2 cellular contexts compared by ENCODE assay signal in genomic region chr6:4139272-4139671, GRCh38.
A peak's percentile ranks its signal among the peaks of the same experiment; 100 is the strongest.
TF ChIP-seq lines count a peak whose summit lies in the region.

No MANE protein-coding gene starts in this region.

TF ChIP-seq in GM23338, 12 proteins besides CTCF, POLR2A, EP300 and RAD21 (continued from another document):
- TF ChIP-seq, protein P1, sequence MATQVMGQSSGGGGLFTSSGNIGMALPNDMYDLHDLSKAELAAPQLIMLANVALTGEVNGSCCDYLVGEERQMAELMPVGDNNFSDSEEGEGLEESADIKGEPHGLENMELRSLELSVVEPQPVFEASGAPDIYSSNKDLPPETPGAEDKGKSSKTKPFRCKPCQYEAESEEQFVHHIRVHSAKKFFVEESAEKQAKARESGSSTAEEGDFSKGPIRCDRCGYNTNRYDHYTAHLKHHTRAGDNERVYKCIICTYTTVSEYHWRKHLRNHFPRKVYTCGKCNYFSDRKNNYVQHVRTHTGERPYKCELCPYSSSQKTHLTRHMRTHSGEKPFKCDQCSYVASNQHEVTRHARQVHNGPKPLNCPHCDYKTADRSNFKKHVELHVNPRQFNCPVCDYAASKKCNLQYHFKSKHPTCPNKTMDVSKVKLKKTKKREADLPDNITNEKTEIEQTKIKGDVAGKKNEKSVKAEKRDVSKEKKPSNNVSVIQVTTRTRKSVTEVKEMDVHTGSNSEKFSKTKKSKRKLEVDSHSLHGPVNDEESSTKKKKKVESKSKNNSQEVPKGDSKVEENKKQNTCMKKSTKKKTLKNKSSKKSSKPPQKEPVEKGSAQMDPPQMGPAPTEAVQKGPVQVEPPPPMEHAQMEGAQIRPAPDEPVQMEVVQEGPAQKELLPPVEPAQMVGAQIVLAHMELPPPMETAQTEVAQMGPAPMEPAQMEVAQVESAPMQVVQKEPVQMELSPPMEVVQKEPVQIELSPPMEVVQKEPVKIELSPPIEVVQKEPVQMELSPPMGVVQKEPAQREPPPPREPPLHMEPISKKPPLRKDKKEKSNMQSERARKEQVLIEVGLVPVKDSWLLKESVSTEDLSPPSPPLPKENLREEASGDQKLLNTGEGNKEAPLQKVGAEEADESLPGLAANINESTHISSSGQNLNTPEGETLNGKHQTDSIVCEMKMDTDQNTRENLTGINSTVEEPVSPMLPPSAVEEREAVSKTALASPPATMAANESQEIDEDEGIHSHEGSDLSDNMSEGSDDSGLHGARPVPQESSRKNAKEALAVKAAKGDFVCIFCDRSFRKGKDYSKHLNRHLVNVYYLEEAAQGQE (IDR thresholded peaks at IDR 0.05; ENCODE audit: unreplicated experiment): no peak
- TF ChIP-seq POLR2AphosphoS5 (IDR thresholded peaks at IDR 0.05; ENCODE audit: low read depth) (no peak), STAT1 (IDR thresholded peaks at IDR 0.05; ENCODE audit: unreplicated experiment) (no peak), EZH2phosphoT487 (IDR thresholded peaks at IDR 0.05; ENCODE audit: unreplicated experiment) (no peak), JUNB (IDR thresholded peaks at IDR 0.05; ENCODE audit: unreplicated experiment) (no peak)
- TF ChIP-seq, protein P2, sequence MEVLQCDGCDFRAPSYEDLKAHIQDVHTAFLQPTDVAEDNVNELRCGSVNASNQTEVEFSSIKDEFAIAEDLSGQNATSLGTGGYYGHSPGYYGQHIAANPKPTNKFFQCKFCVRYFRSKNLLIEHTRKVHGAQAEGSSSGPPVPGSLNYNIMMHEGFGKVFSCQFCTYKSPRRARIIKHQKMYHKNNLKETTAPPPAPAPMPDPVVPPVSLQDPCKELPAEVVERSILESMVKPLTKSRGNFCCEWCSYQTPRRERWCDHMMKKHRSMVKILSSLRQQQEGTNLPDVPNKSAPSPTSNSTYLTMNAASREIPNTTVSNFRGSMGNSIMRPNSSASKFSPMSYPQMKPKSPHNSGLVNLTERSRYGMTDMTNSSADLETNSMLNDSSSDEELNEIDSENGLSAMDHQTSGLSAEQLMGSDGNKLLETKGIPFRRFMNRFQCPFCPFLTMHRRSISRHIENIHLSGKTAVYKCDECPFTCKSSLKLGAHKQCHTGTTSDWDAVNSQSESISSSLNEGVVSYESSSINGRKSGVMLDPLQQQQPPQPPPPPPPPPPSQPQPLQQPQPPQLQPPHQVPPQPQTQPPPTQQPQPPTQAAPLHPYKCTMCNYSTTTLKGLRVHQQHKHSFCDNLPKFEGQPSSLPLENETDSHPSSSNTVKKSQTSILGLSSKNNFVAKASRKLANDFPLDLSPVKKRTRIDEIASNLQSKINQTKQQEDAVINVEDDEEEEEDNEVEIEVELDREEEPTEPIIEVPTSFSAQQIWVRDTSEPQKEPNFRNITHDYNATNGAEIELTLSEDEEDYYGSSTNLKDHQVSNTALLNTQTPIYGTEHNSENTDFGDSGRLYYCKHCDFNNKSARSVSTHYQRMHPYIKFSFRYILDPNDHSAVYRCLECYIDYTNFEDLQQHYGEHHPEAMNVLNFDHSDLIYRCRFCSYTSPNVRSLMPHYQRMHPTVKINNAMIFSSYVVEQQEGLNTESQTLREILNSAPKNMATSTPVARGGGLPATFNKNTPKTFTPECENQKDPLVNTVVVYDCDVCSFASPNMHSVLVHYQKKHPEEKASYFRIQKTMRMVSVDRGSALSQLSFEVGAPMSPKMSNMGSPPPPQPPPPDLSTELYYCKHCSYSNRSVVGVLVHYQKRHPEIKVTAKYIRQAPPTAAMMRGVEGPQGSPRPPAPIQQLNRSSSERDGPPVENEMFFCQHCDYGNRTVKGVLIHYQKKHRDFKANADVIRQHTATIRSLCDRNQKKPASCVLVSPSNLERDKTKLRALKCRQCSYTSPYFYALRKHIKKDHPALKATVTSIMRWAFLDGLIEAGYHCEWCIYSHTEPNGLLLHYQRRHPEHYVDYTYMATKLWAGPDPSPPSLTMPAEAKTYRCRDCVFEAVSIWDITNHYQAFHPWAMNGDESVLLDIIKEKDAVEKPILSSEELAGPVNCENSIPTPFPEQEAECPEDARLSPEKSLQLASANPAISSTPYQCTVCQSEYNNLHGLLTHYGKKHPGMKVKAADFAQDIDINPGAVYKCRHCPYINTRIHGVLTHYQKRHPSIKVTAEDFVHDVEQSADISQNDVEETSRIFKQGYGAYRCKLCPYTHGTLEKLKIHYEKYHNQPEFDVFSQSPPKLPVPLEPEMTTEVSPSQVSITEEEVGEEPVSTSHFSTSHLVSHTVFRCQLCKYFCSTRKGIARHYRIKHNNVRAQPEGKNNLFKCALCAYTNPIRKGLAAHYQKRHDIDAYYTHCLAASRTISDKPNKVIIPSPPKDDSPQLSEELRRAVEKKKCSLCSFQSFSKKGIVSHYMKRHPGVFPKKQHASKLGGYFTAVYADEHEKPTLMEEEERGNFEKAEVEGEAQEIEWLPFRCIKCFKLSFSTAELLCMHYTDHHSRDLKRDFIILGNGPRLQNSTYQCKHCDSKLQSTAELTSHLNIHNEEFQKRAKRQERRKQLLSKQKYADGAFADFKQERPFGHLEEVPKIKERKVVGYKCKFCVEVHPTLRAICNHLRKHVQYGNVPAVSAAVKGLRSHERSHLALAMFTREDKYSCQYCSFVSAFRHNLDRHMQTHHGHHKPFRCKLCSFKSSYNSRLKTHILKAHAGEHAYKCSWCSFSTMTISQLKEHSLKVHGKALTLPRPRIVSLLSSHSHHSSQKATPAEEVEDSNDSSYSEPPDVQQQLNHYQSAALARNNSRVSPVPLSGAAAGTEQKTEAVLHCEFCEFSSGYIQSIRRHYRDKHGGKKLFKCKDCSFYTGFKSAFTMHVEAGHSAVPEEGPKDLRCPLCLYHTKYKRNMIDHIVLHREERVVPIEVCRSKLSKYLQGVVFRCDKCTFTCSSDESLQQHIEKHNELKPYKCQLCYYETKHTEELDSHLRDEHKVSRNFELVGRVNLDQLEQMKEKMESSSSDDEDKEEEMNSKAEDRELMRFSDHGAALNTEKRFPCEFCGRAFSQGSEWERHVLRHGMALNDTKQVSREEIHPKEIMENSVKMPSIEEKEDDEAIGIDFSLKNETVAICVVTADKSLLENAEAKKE (CRISPR knock-in tag; IDR thresholded peaks at IDR 0.05): no peak
- TF ChIP-seq, protein P3, sequence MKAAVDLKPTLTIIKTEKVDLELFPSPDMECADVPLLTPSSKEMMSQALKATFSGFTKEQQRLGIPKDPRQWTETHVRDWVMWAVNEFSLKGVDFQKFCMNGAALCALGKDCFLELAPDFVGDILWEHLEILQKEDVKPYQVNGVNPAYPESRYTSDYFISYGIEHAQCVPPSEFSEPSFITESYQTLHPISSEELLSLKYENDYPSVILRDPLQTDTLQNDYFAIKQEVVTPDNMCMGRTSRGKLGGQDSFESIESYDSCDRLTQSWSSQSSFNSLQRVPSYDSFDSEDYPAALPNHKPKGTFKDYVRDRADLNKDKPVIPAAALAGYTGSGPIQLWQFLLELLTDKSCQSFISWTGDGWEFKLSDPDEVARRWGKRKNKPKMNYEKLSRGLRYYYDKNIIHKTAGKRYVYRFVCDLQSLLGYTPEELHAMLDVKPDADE (IDR thresholded peaks at IDR 0.05): no peak

TF ChIP-seq in GM12878, 131 proteins besides CTCF, POLR2A, EP300 and RAD21 (continued from another document):
- TF ChIP-seq, protein P4, sequence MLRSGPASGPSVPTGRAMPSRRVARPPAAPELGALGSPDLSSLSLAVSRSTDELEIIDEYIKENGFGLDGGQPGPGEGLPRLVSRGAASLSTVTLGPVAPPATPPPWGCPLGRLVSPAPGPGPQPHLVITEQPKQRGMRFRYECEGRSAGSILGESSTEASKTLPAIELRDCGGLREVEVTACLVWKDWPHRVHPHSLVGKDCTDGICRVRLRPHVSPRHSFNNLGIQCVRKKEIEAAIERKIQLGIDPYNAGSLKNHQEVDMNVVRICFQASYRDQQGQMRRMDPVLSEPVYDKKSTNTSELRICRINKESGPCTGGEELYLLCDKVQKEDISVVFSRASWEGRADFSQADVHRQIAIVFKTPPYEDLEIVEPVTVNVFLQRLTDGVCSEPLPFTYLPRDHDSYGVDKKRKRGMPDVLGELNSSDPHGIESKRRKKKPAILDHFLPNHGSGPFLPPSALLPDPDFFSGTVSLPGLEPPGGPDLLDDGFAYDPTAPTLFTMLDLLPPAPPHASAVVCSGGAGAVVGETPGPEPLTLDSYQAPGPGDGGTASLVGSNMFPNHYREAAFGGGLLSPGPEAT (IDR thresholded peaks at IDR 0.05; ENCODE audit: low read depth): 0 out of 2 replicates have a peak, but pooled peaks have one; percentile 26
- TF ChIP-seq HDAC6 (IDR thresholded peaks at IDR 0.05; ENCODE audit: unreplicated experiment): no peak
- TF ChIP-seq CEBPZ (IDR thresholded peaks at IDR 0.05; ENCODE audit: low read depth, low read length): no peak
- TF ChIP-seq HDAC2 (IDR thresholded peaks at IDR 0.05): no peak
- TF ChIP-seq, protein P5, sequence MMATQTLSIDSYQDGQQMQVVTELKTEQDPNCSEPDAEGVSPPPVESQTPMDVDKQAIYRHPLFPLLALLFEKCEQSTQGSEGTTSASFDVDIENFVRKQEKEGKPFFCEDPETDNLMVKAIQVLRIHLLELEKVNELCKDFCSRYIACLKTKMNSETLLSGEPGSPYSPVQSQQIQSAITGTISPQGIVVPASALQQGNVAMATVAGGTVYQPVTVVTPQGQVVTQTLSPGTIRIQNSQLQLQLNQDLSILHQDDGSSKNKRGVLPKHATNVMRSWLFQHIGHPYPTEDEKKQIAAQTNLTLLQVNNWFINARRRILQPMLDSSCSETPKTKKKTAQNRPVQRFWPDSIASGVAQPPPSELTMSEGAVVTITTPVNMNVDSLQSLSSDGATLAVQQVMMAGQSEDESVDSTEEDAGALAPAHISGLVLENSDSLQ (IDR thresholded peaks at IDR 0.05): peak; percentile 74
- peak; percentile 57; the same call in 1 of the 2 replicates for TF ChIP-seq DPF2 (IDR thresholded peaks at IDR 0.05)
- 0 out of 2 replicates have a peak, but pooled peaks have one; percentile 61 for TF ChIP-seq ATF7 (IDR thresholded peaks at IDR 0.05; ENCODE audit: low read depth)
- peak; percentile 84 for TF ChIP-seq MTA2 (IDR thresholded peaks at IDR 0.05; ENCODE audit: low read depth)
- no peak for TF ChIP-seq ZNF24 (IDR thresholded peaks at IDR 0.05)
- peak; percentile 70; the same call in 1 of the 2 replicates for TF ChIP-seq IKZF1 (conservative IDR thresholded peaks at IDR 0.05)
- TF ChIP-seq, protein P6, sequence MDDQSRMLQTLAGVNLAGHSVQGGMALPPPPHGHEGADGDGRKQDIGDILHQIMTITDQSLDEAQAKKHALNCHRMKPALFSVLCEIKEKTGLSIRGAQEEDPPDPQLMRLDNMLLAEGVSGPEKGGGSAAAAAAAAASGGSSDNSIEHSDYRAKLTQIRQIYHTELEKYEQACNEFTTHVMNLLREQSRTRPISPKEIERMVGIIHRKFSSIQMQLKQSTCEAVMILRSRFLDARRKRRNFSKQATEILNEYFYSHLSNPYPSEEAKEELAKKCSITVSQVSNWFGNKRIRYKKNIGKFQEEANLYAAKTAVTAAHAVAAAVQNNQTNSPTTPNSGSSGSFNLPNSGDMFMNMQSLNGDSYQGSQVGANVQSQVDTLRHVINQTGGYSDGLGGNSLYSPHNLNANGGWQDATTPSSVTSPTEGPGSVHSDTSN (IDR thresholded peaks at IDR 0.05; ENCODE audit: insufficient replicate concordance, low read depth, low read length): peak; percentile 15
- peak; percentile 66 to 67; a peak in 2 of 4 replicates for TF ChIP-seq IKZF2 (IDR thresholded peaks at IDR 0.05)
- TF ChIP-seq E2F8 (IDR thresholded peaks at IDR 0.05; ENCODE audit: low read depth, partially characterized antibody): peak; percentile 20
TF ChIP-seq in GM12878: peak in this region for 10.
